Comparison of ENCODE assay signal across 8 cellular contexts in genomic region chr5:43556857-43557593, GRCh38. TPM values are rescaled to one million over a fixed set of nuclear protein-coding genes. Genes with fewer than 3 reads are reported as not detected.
DNase-seq lines count a peak whose midpoint lies in the region; ATAC-seq and TF ChIP-seq lines count a peak whose summit lies in the region.

PAIP1 (minus strand) TSS chr5:43557077; CDS start chr5:43556846, 231 bp downstream.

- TF ChIP-seq EP300 in Ishikawa (IDR thresholded peaks at IDR 0.05; ENCODE audit: borderline replicate concordance): no peak

- peaks cover 6 to 13% of the 10 kb centered on the region in 2 donors for H3K4me1 Mint-ChIP-seq in natural killer cell

- peak within 1 kb of the TSS; percentile 82 for H3K4me3 ChIP-seq in DOHH2 (ENCODE audit: low read length)
- peak within 1 kb of the TSS; percentile 89 for H3K4me3 ChIP-seq in fibroblast of mammary gland (ENCODE audit: control insufficient read depth, low read depth, low read length)

- peaks cover 42% of the 10 kb centered on the region for H3K36me3 ChIP-seq in DOHH2 (ENCODE audit: control insufficient read depth, low read length)

- H3K9me3 ChIP-seq in DOHH2 (ENCODE audit: control insufficient read depth, insufficient read depth, low read length): no peaks in the 10 kb centered on the region

- H3K79me2 ChIP-seq in DOHH2 (ENCODE audit: control insufficient read depth, low read length): peaks cover 44% of the 10 kb centered on the region

- DNase-seq in RPMI7951 (ENCODE audit: low read depth): peak; percentile 85
- peak; percentile 65 to 77 for DNase-seq in activated T-helper 1 cell treated with anti-CD3 and anti-CD28 coated beads, Interleukin-2, amount 50 U/mL, for 16 hours (ENCODE audit: low read depth in 1 of 2, low spot score in 1 of 2)
- DNase-seq in fibroblast of mammary gland (ENCODE audit: low read depth): peak; percentile 81
- DNase-seq in natural killer cell: peak; percentile 82
- DNase-seq in stimulated activated naive CD8-positive, alpha-beta T cell treated with anti-CD3 and anti-CD28 coated beads, Interleukin-15, Interleukin-2, amounts not matched to agents 100 U/mL and 50 U/mL, for 24 hours: peak; percentile 85

- H3K9me2 ChIP-seq in DOHH2 (replicated peaks; ENCODE audit: control insufficient read depth, low read length): no peaks in the 10 kb centered on the region

- H3K4me2 ChIP-seq in DOHH2 (ENCODE audit: low read length): peak within 1 kb of the TSS; percentile 93

- H3K27me3 ChIP-seq in DOHH2 (ENCODE audit: control insufficient read depth, low read length): no peaks in the 10 kb centered on the region

- no peaks in the 10 kb centered on the region for H3K9me3 Mint-ChIP-seq in natural killer cell

- H3K27ac ChIP-seq in DOHH2 (ENCODE audit: low read depth, low read length): peak within 1 kb of the TSS; percentile 68

- H3F3A ChIP-seq in DOHH2 (ENCODE audit: control insufficient read depth, insufficient read depth): no peaks in the 10 kb centered on the region

- ATAC-seq in GM21619 (IDR thresholded peaks at IDR 0.05; ENCODE audit: unreplicated experiment) (peak; percentile 73), natural killer cell (peak; percentile 86 to 92 (median 87))
- peak; percentile 81 for ATAC-seq in stimulated activated naive CD8-positive, alpha-beta T cell treated with anti-CD3 and anti-CD28 coated beads, Interleukin-15, Interleukin-2, amounts not matched to agents 100 U/mL and 50 U/mL, for 24 hours

- TF ChIP-seq CTCF in DOHH2 (IDR thresholded peaks at IDR 0.05; ENCODE audit: low read depth, low read length, poor library complexity, severe bottlenecking): peak; percentile 35
- no peak for TF ChIP-seq CTCF in fibroblast of mammary gland (conservative IDR thresholded peaks at IDR 0.05; ENCODE audit: control insufficient read depth, insufficient read depth, low read depth, low read length)
- TF ChIP-seq CTCF in natural killer cell (IDR thresholded peaks at IDR 0.05): peak; percentile 77

- no peaks in the 10 kb centered on the region; the same call in 1 of the 2 replicates for H4K20me1 ChIP-seq in DOHH2 (ENCODE audit: control insufficient read depth, insufficient read depth, low read depth, low read length)

- peaks cover 33% of the 10 kb centered on the region for H3K4me1 ChIP-seq in DOHH2 (ENCODE audit: control insufficient read depth, low read length)

- H3K27ac Mint-ChIP-seq in natural killer cell: peak within 1 kb of the TSS; percentile 92 to 93

- intact Hi-C loops in natural killer cell (cut with micrococcal nuclease): loop anchor here (1.0 to 5.0 kb wide), 4 partner anchors 42 to 605 kb away; partner anchors contain the start of genes C5orf34 and NNT

- H3K27me3 Mint-ChIP-seq in natural killer cell (ENCODE audit: low read depth in 2 of 2): no peaks in the 10 kb centered on the region

- TF ChIP-seq RAD21 in Ishikawa (IDR thresholded peaks at IDR 0.05; ENCODE audit: low read depth): no peak

- no peaks in the 10 kb centered on the region for H3K36me3 Mint-ChIP-seq in natural killer cell

- H3K4me3 Mint-ChIP-seq in natural killer cell: peak within 1 kb of the TSS; percentile 92

TF ChIP-seq in Ishikawa, 13 proteins besides CTCF, POLR2A, EP300 and RAD21:
- TF ChIP-seq MAX (IDR thresholded peaks at IDR 0.05) (no peak; the same call in 1 of the 2 replicates), USF1 (IDR thresholded peaks at IDR 0.05) (no peak), NFIC (IDR thresholded peaks at IDR 0.05) (peak; percentile 6; the same call in 1 of the 2 replicates), CREB1 (IDR thresholded peaks at IDR 0.05; ENCODE audit: low read depth) (no peak), CEBPB (IDR thresholded peaks at IDR 0.05) (no peak), TAF1 (IDR thresholded peaks at IDR 0.05; ENCODE audit: low read depth) (peak; percentile 18; the same call in 1 of the 2 replicates), ZBTB7A (IDR thresholded peaks at IDR 0.05; ENCODE audit: low read depth) (peak; percentile 92), FOXM1 (IDR thresholded peaks at IDR 0.05; ENCODE audit: borderline replicate concordance, low read depth) (no peak), TCF12 (IDR thresholded peaks at IDR 0.05; ENCODE audit: low read depth) (no peak; the same call in 1 of the 2 replicates), REST (IDR thresholded peaks at IDR 0.05; ENCODE audit: low read depth) (no peak), YY1 (IDR thresholded peaks at IDR 0.05; ENCODE audit: low read depth) (no peak), EGR1 (IDR thresholded peaks at IDR 0.05) (no peak), TEAD4 (IDR thresholded peaks at IDR 0.05) (no peak)

RNA-seq across cellular contexts. Expression of gene PAIP1, which starts in this region (rescaled TPM):
- total RNA-seq in RPMI7951 (2014; rRNA removed; shearing (Covaris generic)): 114 and 123 TPM in 2 replicates
- 10 to 100 TPM; 22.4 to 35.1 (median 29.2) TPM for total RNA-seq in natural killer cell

Comparison
In these comparisons a context has a peak if more than half of its experiments do, and no peak if none do; other contexts are left out.
1. Peak in every context shown above with its lines: DNase-seq, ATAC-seq, H3K4me3 ChIP-seq and H3K27ac ChIP-seq.